Comparison of ENCODE assay signal across 14 cellular contexts in genomic region chr9:113361304-113362018, GRCh38. TPM values are rescaled to one million over a fixed set of nuclear protein-coding genes. Genes with fewer than 3 reads are reported as not detected.
DNase-seq lines count a peak whose midpoint lies in the region; ATAC-seq, FAIRE-seq and TF ChIP-seq lines count a peak whose summit lies in the region.
"Had no signal": no experiment of that assay in that cellular context is flagged by ENCODE, and none has a peak within 500 bp of the region (broad histone marks: within the 10 kb centered on the region; RNA-seq: fewer than 3 reads in every experiment).

No MANE protein-coding gene starts in this region.

- peaks cover 0 to 7% of the 10 kb centered on the region in 2 donors for H3K27me3 Mint-ChIP-seq in CD4-positive, alpha-beta memory T cell

- no peak overlapping the region for H3K27ac Mint-ChIP-seq in CD4-positive, alpha-beta memory T cell

- H3K9me3 Mint-ChIP-seq in CD4-positive, alpha-beta memory T cell = peaks cover 0 to 2% (median 0%) of the 10 kb centered on the region in 8 donors

- H3K27ac ChIP-seq in GM12878 (ENCODE audit: control insufficient read depth, insufficient read depth) = no peak overlapping the region
- H3K27ac ChIP-seq in CD4-positive, alpha-beta memory T cell (ENCODE audit: low read depth, low read length) = no peak overlapping the region
- H3K27ac ChIP-seq: esophagus squamous epithelium, KMS-11, left ventricle myocardium inferior had no signal

- no peak for DNase-seq in activated CD4-positive, CD25-positive, alpha-beta regulatory T cell treated with anti-CD3 and anti-CD28 coated beads, Interleukin-2, amount 50 U/mL, for 72 hours
- peak; percentile 65 for DNase-seq in LHCN-M2 (ENCODE audit: low read depth)
- no peak for DNase-seq in GM12878 (ENCODE audit: low read depth, low spot score)
- peak; percentile 13 for DNase-seq in occipital lobe (lab: John Stamatoyannopoulos, UW)
- DNase-seq in CD4-positive, alpha-beta memory T cell = no peak
- DNase-seq in CD1c-positive myeloid dendritic cell (ENCODE audit: extremely low spot score) = no peak
- DNase-seq: esophagus squamous epithelium, left ventricle myocardium inferior, NCI-H226, SIG-M5 had no signal

- H3K4me2 ChIP-seq in GM12878 (ENCODE audit: control insufficient read depth, insufficient read depth) = no peak overlapping the region
- H3K4me2 ChIP-seq: KMS-11 had no signal

- no peak for TF ChIP-seq RAD21 in GM12878 (IDR thresholded peaks at IDR 0.05; ENCODE audit: insufficient read depth, low read depth, low read length)

- no peak overlapping the region for H3K9ac ChIP-seq in GM12878 (ENCODE audit: control insufficient read depth, insufficient read depth, low read length)
- H3K9ac ChIP-seq: KMS-11 had no signal

- H3K4me1 Mint-ChIP-seq in CD4-positive, alpha-beta memory T cell = no peaks in the 10 kb centered on the region

- in situ Hi-C loops in GM12878 (cut with MboI) = no loop called here

- TF ChIP-seq POLR2A in GM12878 (IDR thresholded peaks at IDR 0.05; ENCODE audit: low read depth, low read length) = no peak

- no peak overlapping the region for H3K4me3 ChIP-seq in GM12878
- H3K4me3 ChIP-seq in CD4-positive, alpha-beta memory T cell (ENCODE audit: low read length in 2 of 2) = no peak overlapping the region
- H3K4me3 ChIP-seq: esophagus squamous epithelium, left ventricle myocardium inferior had no signal

- H4K20me1 ChIP-seq in GM12878 (ENCODE audit: control insufficient read depth, insufficient read depth) = no peaks in the 10 kb centered on the region

- no peaks in the 10 kb centered on the region for H3K27me3 ChIP-seq in GM12878 (replicated peaks in 1 of 2; ENCODE audit: control insufficient read depth in 2 of 2, insufficient read depth in 2 of 2, low read length in 1 of 2)
- H3K27me3 ChIP-seq in CD4-positive, alpha-beta memory T cell (ENCODE audit: insufficient read depth, low read length) = no peaks in the 10 kb centered on the region
- H3K27me3 ChIP-seq: esophagus squamous epithelium had no signal

- no peaks in the 10 kb centered on the region for H3K9me3 ChIP-seq in GM12878 (replicated peaks; ENCODE audit: control insufficient read depth, insufficient read depth, low read length)
- no peaks in the 10 kb centered on the region for H3K9me3 ChIP-seq in CD4-positive, alpha-beta memory T cell (ENCODE audit: control insufficient read depth in 1 of 2, low read length in 2 of 2)
- H3K9me3 ChIP-seq: esophagus squamous epithelium, left ventricle myocardium inferior had no signal

- no peak for FAIRE-seq in GM12878 (lab: Jason Lieb, UNC)
- FAIRE-seq: H1 had no signal

- no TSS peak for BruUV-seq in GM12878 (replicated peaks; lab: Mats Ljungman, UMichigan)

- no peaks in the 10 kb centered on the region for H3K4me1 ChIP-seq in GM12878 (ENCODE audit: control insufficient read depth, insufficient read depth, low read length)
- no peaks in the 10 kb centered on the region for H3K4me1 ChIP-seq in CD4-positive, alpha-beta memory T cell (ENCODE audit: insufficient read depth, low read length)

- RAD21 ChIA-PET in GM12878 (lab: Charles Lee; ENCODE audit: unreplicated experiment) = no interaction called here

- CTCF ChIA-PET in GM12878 (lab: Yijun Ruan, JAX) = interaction anchor here (0.7 to 1.1 kb wide), 3 partner anchors 46 to 293 kb away, joined by 3 to 4 read pairs (median 3); no protein-coding TSS in a partner anchor
- CTCF ChIA-PET in CD4-positive, alpha-beta memory T cell (lab: Charles Lee; ENCODE audit: partially characterized antibody) = interaction anchor here (1.0 kb wide), 1 partner anchor 297 kb away, joined by 3 read pairs; no protein-coding TSS in a partner anchor

- no peak overlapping the region for H2AFZ ChIP-seq in GM12878 (ENCODE audit: control insufficient read depth, low read depth, low read length)

- no peaks in the 10 kb centered on the region for H3K36me3 Mint-ChIP-seq in CD4-positive, alpha-beta memory T cell

- POLR2A ChIA-PET in GM12878 (lab: Charles Lee) = interaction anchor here (0.6 kb wide), 1 partner anchor 13 kb away, joined by 3 read pairs; no protein-coding TSS in a partner anchor
- POLR2A ChIA-PET in CD4-positive, alpha-beta memory T cell (lab: Charles Lee; ENCODE audit: partially characterized antibody) = no interaction called here

- SMC1A ChIA-PET in GM12878 (lab: Charles Lee; ENCODE audit: uncharacterized antibody, unreplicated experiment) = interaction anchor here (0.6 to 1.7 kb wide), 5 partner anchors 10 to 1032 kb away, joined by 3 to 5 read pairs (median 3); no protein-coding TSS in a partner anchor

- no peak overlapping the region for H3K4me3 Mint-ChIP-seq in CD4-positive, alpha-beta memory T cell

- 40% methylated on average over 7 of the region's 7 CpGs for WGBS in GM12878 (ENCODE audit: insufficient coverage, insufficient replicate concordance, low lambda C conversion rate, missing lambda C conversion rate)

- intact Hi-C loops in GM12878 (cut with micrococcal nuclease; ENCODE audit: unreplicated experiment) = no loop called here
- intact Hi-C loops in CD4-positive, alpha-beta memory T cell (cut with micrococcal nuclease) = no loop called here

- H3K79me2 ChIP-seq in GM12878 (ENCODE audit: control insufficient read depth, insufficient read depth, low read length) = no peaks in the 10 kb centered on the region

- H3K36me3 ChIP-seq in GM12878 (ENCODE audit: control insufficient read depth in 2 of 2, insufficient read depth in 2 of 2, low read length in 1 of 2) = no peaks in the 10 kb centered on the region
- no peaks in the 10 kb centered on the region for H3K36me3 ChIP-seq in CD4-positive, alpha-beta memory T cell (ENCODE audit: insufficient read depth, low read length)
- H3K36me3 ChIP-seq: left ventricle myocardium inferior had no signal

- no peak for TF ChIP-seq EP300 in GM12878 (IDR thresholded peaks at IDR 0.05; ENCODE audit: borderline replicate concordance in 1 of 2, control insufficient read depth in 1 of 2, low read depth in 2 of 2, low read length in 2 of 2)

- peak; percentile 87 to 91 for ATAC-seq in activated CD4-positive, CD25-positive, alpha-beta regulatory T cell treated with anti-CD3 and anti-CD28 coated beads, Interleukin-2, amount 50 U/mL, for 24 hours
- ATAC-seq in GM12878 = peak; percentile 26; the same call in 2 of the 3 replicates
- no peak for ATAC-seq in GM21381 (IDR thresholded peaks at IDR 0.05; ENCODE audit: unreplicated experiment)

- TF ChIP-seq CTCF in GM12878 (IDR thresholded peaks at IDR 0.05 in 2 of 3, conservative IDR thresholded peaks at IDR 0.05 in 1 of 3; ENCODE audit: control insufficient read depth in 2 of 3, extremely low read depth in 1 of 3, insufficient read depth in 1 of 3, low read depth in 3 of 3, low read length in 3 of 3) = no peak

RNA-seq across cellular contexts. Expression of gene BSPRY, which starts 12.1 kb away (rescaled TPM):
- total RNA-seq in LHCN-M2 (2014; rRNA removed) = not detected in 2 replicates
- polyA plus RNA-seq in LHCN-M2 (2012) = not detected
- total RNA-seq in GM12878 (2013; cell fraction: nucleolus; rRNA removed) = 0.22 and 0.92 TPM in 2 replicates
- 6.3 and 6.5 TPM in 2 replicates for total RNA-seq in GM12878 (2014; rRNA removed)
- total RNA-seq in GM12878 (2014; rRNA removed; fragmentation: Illumina TruSeq; extraction: Trizol) = 3.3 and 3.8 TPM in 2 replicates
- 5.6 and 6.0 TPM in 2 replicates for total RNA-seq in GM12878 (2021)
- 0.87 TPM for polyA plus RNA-seq in GM12878 (2011; ENCODE audit: low read depth)
- 0.40 and 0.45 TPM in 2 replicates for polyA plus RNA-seq in GM12878 (2011; rRNA removed)
- 0.53 and 0.55 TPM in 2 replicates for polyA plus RNA-seq in GM12878 (2011; cell fraction: cytosol; rRNA removed)
- polyA plus RNA-seq in GM12878 (2011; cell fraction: nucleus; rRNA removed) = 0.38 and 0.64 TPM in 2 replicates
- polyA plus RNA-seq in GM12878 (2012) = 1.0 and 1.9 TPM in 2 replicates
- polyA plus RNA-seq in GM12878 (2014; fragmentation: Illumina TruSeq; extraction: Trizol) = 2.7 and 4.4 TPM in 2 replicates
- 1 to 10 TPM in 1 of 2 experiments, under 1 TPM in 1; 1.00 to 1.5 TPM for polyA plus RNA-seq in GM12878 (2014; fragmentation: Nextera tagmentation; extraction: Ambion mirVana)
- 6.1 and 6.3 TPM in 2 replicates for polyA plus RNA-seq in GM12878 (2014; rRNA removed)
- polyA plus RNA-seq in GM12878 (2016; fragmentation: Nextera tagmentation; extraction: Ambion mirVana) = 1 to 10 TPM; 4.0 to 4.1 TPM
- 0.44 and 0.98 TPM in 2 replicates for polyA minus RNA-seq in GM12878 (2011; rRNA and poly(A)+ RNA removed)
- polyA minus RNA-seq in GM12878 (2011; cell fraction: cytosol; rRNA and poly(A)+ RNA removed) = not detected in 2 replicates
- polyA minus RNA-seq in GM12878 (2011; cell fraction: nucleus; rRNA and poly(A)+ RNA removed) = 0.19 and 0.24 TPM in 2 replicates
- total RNA-seq in occipital lobe = not detected
- not detected for total RNA-seq in CD4-positive, alpha-beta memory T cell
- polyA plus RNA-seq in CD4-positive, alpha-beta memory T cell = under 1 TPM; 0.24 to 0.93 TPM

RNA-seq across cellular contexts. Expression of gene HDHD3, which starts 15.3 kb away (rescaled TPM):
- total RNA-seq in LHCN-M2 (2014; rRNA removed) (11.8 and 13.1 TPM in 2 replicates), GM12878 (2014; rRNA removed) (25.7 and 25.9 TPM in 2 replicates), GM12878 (2014; rRNA removed; fragmentation: Illumina TruSeq; extraction: Trizol) (12.1 and 12.4 TPM in 2 replicates), GM12878 (2021) (21.2 and 23.1 TPM in 2 replicates), occipital lobe (5.6 TPM)
- 6.4 TPM for polyA plus RNA-seq in LHCN-M2 (2012)
- total RNA-seq in GM12878 (2013; cell fraction: nucleolus; rRNA removed) = 13.5 and 14.9 TPM in 2 replicates
- polyA plus RNA-seq in GM12878 (2011; ENCODE audit: low read depth) = 6.9 TPM
- polyA plus RNA-seq in GM12878 (2011; rRNA removed) (9.6 and 16.5 TPM in 2 replicates), GM12878 (2014; fragmentation: Illumina TruSeq; extraction: Trizol) (4.0 and 11.4 TPM in 2 replicates), GM12878 (2014; fragmentation: Nextera tagmentation; extraction: Ambion mirVana) (1 to 10 TPM; 1.3 to 6.5 TPM), GM12878 (2014; rRNA removed) (29.4 and 29.9 TPM in 2 replicates), GM12878 (2016; fragmentation: Nextera tagmentation; extraction: Ambion mirVana) (10 to 100 TPM; 19.2 to 22.6 TPM)
- polyA plus RNA-seq in GM12878 (2011; cell fraction: cytosol; rRNA removed) = 23.9 and 31.6 TPM in 2 replicates
- polyA plus RNA-seq in GM12878 (2011; cell fraction: nucleus; rRNA removed) = 17.6 TPM in 2 replicates
- polyA plus RNA-seq in GM12878 (2012) = 13.2 and 13.6 TPM in 2 replicates
- 11.0 and 17.0 TPM in 2 replicates for polyA minus RNA-seq in GM12878 (2011; rRNA and poly(A)+ RNA removed)
- 7.1 and 7.7 TPM in 2 replicates for polyA minus RNA-seq in GM12878 (2011; cell fraction: cytosol; rRNA and poly(A)+ RNA removed)
- 9.7 and 13.7 TPM in 2 replicates for polyA minus RNA-seq in GM12878 (2011; cell fraction: nucleus; rRNA and poly(A)+ RNA removed)
- total RNA-seq in CD4-positive, alpha-beta memory T cell = 10 to 100 TPM; 29.9 to 32.8 TPM
- 10 to 100 TPM; 40.8 to 52.3 TPM for polyA plus RNA-seq in CD4-positive, alpha-beta memory T cell

RNA-seq across cellular contexts. Expression of gene WDR31, which starts 21.4 kb away (rescaled TPM):
- total RNA-seq in LHCN-M2 (2014; rRNA removed) = 0.51 and 0.69 TPM in 2 replicates
- polyA plus RNA-seq in LHCN-M2 (2012) = 0.97 TPM
- 0.71 and 0.84 TPM in 2 replicates for total RNA-seq in GM12878 (2013; cell fraction: nucleolus; rRNA removed)
- 0.40 and 0.65 TPM in 2 replicates for total RNA-seq in GM12878 (2014; rRNA removed)
- 0.72 and 0.97 TPM in 2 replicates for total RNA-seq in GM12878 (2014; rRNA removed; fragmentation: Illumina TruSeq; extraction: Trizol)
- 0.97 and 1.1 TPM in 2 replicates for total RNA-seq in GM12878 (2021)
- polyA plus RNA-seq in GM12878 (2011; ENCODE audit: low read depth) = 0.67 TPM
- 0.41 and 0.45 TPM in 2 replicates for polyA plus RNA-seq in GM12878 (2011; rRNA removed)
- 0.36 and 0.42 TPM in 2 replicates for polyA plus RNA-seq in GM12878 (2011; cell fraction: cytosol; rRNA removed)
- 0.13 and 0.72 TPM in 2 replicates for polyA plus RNA-seq in GM12878 (2011; cell fraction: nucleus; rRNA removed)
- 0.47 and 0.77 TPM in 2 replicates for polyA plus RNA-seq in GM12878 (2012)
- 1.1 and 1.6 TPM in 2 replicates for polyA plus RNA-seq in GM12878 (2014; fragmentation: Illumina TruSeq; extraction: Trizol)
- polyA plus RNA-seq in GM12878 (2014; fragmentation: Nextera tagmentation; extraction: Ambion mirVana) = under 1 TPM; 0.26 to 0.29 TPM
- 0.67 and 0.87 TPM in 2 replicates for polyA plus RNA-seq in GM12878 (2014; rRNA removed)
- polyA plus RNA-seq in GM12878 (2016; fragmentation: Nextera tagmentation; extraction: Ambion mirVana) = 1 to 10 TPM; 1.1 to 1.7 TPM
- polyA minus RNA-seq in GM12878 (2011; rRNA and poly(A)+ RNA removed) = 1.2 and 1.7 TPM in 2 replicates
- polyA minus RNA-seq in GM12878 (2011; cell fraction: cytosol; rRNA and poly(A)+ RNA removed) = 0.21 and 0.53 TPM in 2 replicates
- 0.19 and 0.24 TPM in 2 replicates for polyA minus RNA-seq in GM12878 (2011; cell fraction: nucleus; rRNA and poly(A)+ RNA removed)
- 1.7 TPM for total RNA-seq in occipital lobe
- under 1 TPM; 0.33 to 0.67 TPM for total RNA-seq in CD4-positive, alpha-beta memory T cell
- under 1 TPM in 1 of 2 donors, not detected in 1; 0.89 TPM for polyA plus RNA-seq in CD4-positive, alpha-beta memory T cell

RNA-seq across cellular contexts. Expression of gene ALAD, which starts 39.6 kb away (rescaled TPM):
- 10.5 and 15.0 TPM in 2 replicates for total RNA-seq in LHCN-M2 (2014; rRNA removed)
- polyA plus RNA-seq in LHCN-M2 (2012) = 26.0 TPM
- total RNA-seq in GM12878 (2013; cell fraction: nucleolus; rRNA removed) = 34.6 and 46.8 TPM in 2 replicates
- 13.1 and 15.7 TPM in 2 replicates for total RNA-seq in GM12878 (2014; rRNA removed)
- 10.3 and 11.9 TPM in 2 replicates for total RNA-seq in GM12878 (2014; rRNA removed; fragmentation: Illumina TruSeq; extraction: Trizol)
- total RNA-seq in GM12878 (2021) = 20.2 and 21.6 TPM in 2 replicates
- 13.2 TPM for polyA plus RNA-seq in GM12878 (2011; ENCODE audit: low read depth)
- 8.1 and 10.7 TPM in 2 replicates for polyA plus RNA-seq in GM12878 (2011; rRNA removed)
- polyA plus RNA-seq in GM12878 (2011; cell fraction: cytosol; rRNA removed) = 9.4 and 10.4 TPM in 2 replicates
- 31.0 and 32.1 TPM in 2 replicates for polyA plus RNA-seq in GM12878 (2011; cell fraction: nucleus; rRNA removed)
- polyA plus RNA-seq in GM12878 (2012) = 16.8 and 19.2 TPM in 2 replicates
- 18.0 and 20.4 TPM in 2 replicates for polyA plus RNA-seq in GM12878 (2014; fragmentation: Illumina TruSeq; extraction: Trizol)
- polyA plus RNA-seq in GM12878 (2014; fragmentation: Nextera tagmentation; extraction: Ambion mirVana) = 1 to 10 TPM; 2.4 to 3.9 TPM
- 15.7 and 18.2 TPM in 2 replicates for polyA plus RNA-seq in GM12878 (2014; rRNA removed)
- polyA plus RNA-seq in GM12878 (2016; fragmentation: Nextera tagmentation; extraction: Ambion mirVana) = 10 to 100 TPM; 11.6 to 13.8 TPM
- polyA minus RNA-seq in GM12878 (2011; rRNA and poly(A)+ RNA removed) = 9.1 and 17.1 TPM in 2 replicates
- 3.6 TPM in 2 replicates for polyA minus RNA-seq in GM12878 (2011; cell fraction: cytosol; rRNA and poly(A)+ RNA removed)
- 12.3 and 23.0 TPM in 2 replicates for polyA minus RNA-seq in GM12878 (2011; cell fraction: nucleus; rRNA and poly(A)+ RNA removed)
- 12.0 TPM for total RNA-seq in occipital lobe
- 10 to 100 TPM; 39.9 TPM for total RNA-seq in CD4-positive, alpha-beta memory T cell
- 10 to 100 TPM; 16.4 to 23.8 TPM for polyA plus RNA-seq in CD4-positive, alpha-beta memory T cell

RNA-seq across cellular contexts. Expression of gene POLE3, which starts 49.0 kb away (rescaled TPM):
- total RNA-seq in LHCN-M2 (2014; rRNA removed) (83.1 and 90.6 TPM in 2 replicates), GM12878 (2014; rRNA removed) (75.9 and 90.5 TPM in 2 replicates), GM12878 (2014; rRNA removed; fragmentation: Illumina TruSeq; extraction: Trizol) (76.5 and 85.2 TPM in 2 replicates), GM12878 (2021) (58.3 and 59.0 TPM in 2 replicates), occipital lobe (34.2 TPM)
- polyA plus RNA-seq in LHCN-M2 (2012) = 39.2 TPM
- total RNA-seq in GM12878 (2013; cell fraction: nucleolus; rRNA removed) = 15.4 and 16.1 TPM in 2 replicates
- polyA plus RNA-seq in GM12878 (2011; ENCODE audit: low read depth) = 41.6 TPM
- polyA plus RNA-seq in GM12878 (2011; rRNA removed) (84.4 and 99.3 TPM in 2 replicates), GM12878 (2014; fragmentation: Illumina TruSeq; extraction: Trizol) (116 and 127 TPM in 2 replicates), GM12878 (2014; fragmentation: Nextera tagmentation; extraction: Ambion mirVana) (10 to 100 TPM; 40.8 to 65.9 TPM), GM12878 (2014; rRNA removed) (63.6 and 63.9 TPM in 2 replicates), GM12878 (2016; fragmentation: Nextera tagmentation; extraction: Ambion mirVana) (100 to 1,000 TPM in 1 of 2 experiments, 10 to 100 TPM in 1; 98.3 to 101 TPM)
- 65.7 and 66.3 TPM in 2 replicates for polyA plus RNA-seq in GM12878 (2011; cell fraction: cytosol; rRNA removed)
- polyA plus RNA-seq in GM12878 (2011; cell fraction: nucleus; rRNA removed) = 29.5 and 36.3 TPM in 2 replicates
- 37.0 and 42.4 TPM in 2 replicates for polyA plus RNA-seq in GM12878 (2012)
- 35.8 and 39.2 TPM in 2 replicates for polyA minus RNA-seq in GM12878 (2011; rRNA and poly(A)+ RNA removed)
- polyA minus RNA-seq in GM12878 (2011; cell fraction: cytosol; rRNA and poly(A)+ RNA removed) = 11.5 and 14.5 TPM in 2 replicates
- 12.2 and 18.4 TPM in 2 replicates for polyA minus RNA-seq in GM12878 (2011; cell fraction: nucleus; rRNA and poly(A)+ RNA removed)
- 10 to 100 TPM; 46.9 TPM for total RNA-seq in CD4-positive, alpha-beta memory T cell
- polyA plus RNA-seq in CD4-positive, alpha-beta memory T cell = 100 to 1,000 TPM; 103 to 179 TPM

Comparison
In these comparisons a context has a peak if more than half of its experiments do, and no peak if none do; other contexts are left out.
1. DNase-seq: peak in LHCN-M2 (single experiment) and occipital lobe (single experiment); none in activated CD4-positive, CD25-positive, alpha-beta regulatory T cell treated with anti-CD3 and anti-CD28 coated beads, Interleukin-2, amount 50 U/mL, for 72 hours (single experiment), GM12878 (single experiment), CD4-positive, alpha-beta memory T cell (0 of 5) and CD1c-positive myeloid dendritic cell (single experiment).